16 cellular contexts compared by ENCODE assay signal in genomic region chr18:46283895-46284295, GRCh38.
DNase-seq lines count a peak whose midpoint lies in the region; ATAC-seq and TF ChIP-seq lines count a peak whose summit lies in the region.
"Had no signal": no experiment of that assay in that cellular context is flagged by ENCODE, and none has a peak within 500 bp of the region (broad histone marks: within the 10 kb centered on the region; RNA-seq: fewer than 3 reads in every experiment).

No MANE protein-coding gene starts in this region.

- no peaks in the 10 kb centered on the region for H3K9me2 ChIP-seq in PC-3 (replicated peaks; ENCODE audit: low read length)

- H3K4me3 ChIP-seq in BLaER1: no peak overlapping the region
- H3K4me3 ChIP-seq in ectodermal cell (ENCODE audit: insufficient read depth, low read depth, low read length): no peak overlapping the region
- no peak overlapping the region for H3K4me3 ChIP-seq in PC-3 (ENCODE audit: low read length)
- H3K4me3 ChIP-seq: gastroesophageal sphincter had no signal

- H3K4me1 ChIP-seq in BLaER1 (peaks cover 11% of the 10 kb centered on the region), ectodermal cell (ENCODE audit: control insufficient read depth, insufficient read depth, low read length) (peaks cover 17% of the 10 kb centered on the region), PC-3 (ENCODE audit: insufficient read depth, low read length) (no peaks in the 10 kb centered on the region)
- H3K4me1 ChIP-seq: Caco-2 had no signal

- H4K20me1 ChIP-seq in BLaER1 (no peaks in the 10 kb centered on the region), PC-3 (ENCODE audit: low read length) (no peaks in the 10 kb centered on the region)

- H3K36me3 ChIP-seq in BLaER1: no peaks in the 10 kb centered on the region
- H3K36me3 ChIP-seq in ectodermal cell (ENCODE audit: control insufficient read depth, insufficient read depth, low read length): no peaks in the 10 kb centered on the region
- no peaks in the 10 kb centered on the region for H3K36me3 ChIP-seq in PC-3 (ENCODE audit: low read depth, low read length)
- H3K36me3 ChIP-seq: gastroesophageal sphincter had no signal

- no peak overlapping the region for H2AFZ ChIP-seq in PC-3 (ENCODE audit: low read length)

- H3F3A ChIP-seq in PC-3 (ENCODE audit: low read length, unreplicated experiment): no peaks in the 10 kb centered on the region

- TF ChIP-seq RAD21 in Ishikawa (IDR thresholded peaks at IDR 0.05; ENCODE audit: low read depth): peak; percentile 20; the same call in 1 of the 2 replicates

- H3K27ac ChIP-seq in BLaER1 (no peak overlapping the region), ectodermal cell (ENCODE audit: insufficient read depth, low read depth, low read length, poor library complexity, severe bottlenecking) (peak overlapping the region; percentile 16), PC-3 (ENCODE audit: low read length) (no peak overlapping the region)
- H3K27ac ChIP-seq: gastroesophageal sphincter, VCaP had no signal

- H3K4me2 ChIP-seq in BLaER1: peak overlapping the region; percentile 28; the same call in 1 of the 2 replicates
- H3K4me2 ChIP-seq in PC-3 (ENCODE audit: low read length): no peak overlapping the region

- H3K9me3 ChIP-seq in BLaER1: no peaks in the 10 kb centered on the region
- no peaks in the 10 kb centered on the region for H3K9me3 ChIP-seq in ectodermal cell (ENCODE audit: control insufficient read depth, low read length)
- H3K9me3 ChIP-seq in PC-3 (ENCODE audit: low read length): no peaks in the 10 kb centered on the region
- H3K9me3 ChIP-seq: Caco-2, gastroesophageal sphincter had no signal

- no TSS peak for BruUV-seq in PC-3 (replicated peaks; lab: Mats Ljungman, UMichigan)

- H3K27me3 ChIP-seq in BLaER1 (no peaks in the 10 kb centered on the region), ectodermal cell (ENCODE audit: control insufficient read depth, insufficient read depth, low read length, poor library complexity, severe bottlenecking) (no peaks in the 10 kb centered on the region), PC-3 (ENCODE audit: low read length) (no peaks in the 10 kb centered on the region)
- H3K27me3 ChIP-seq: gastroesophageal sphincter had no signal

- POLR2A ChIA-PET in PC-3 (lab: Charles Lee; ENCODE audit: unreplicated experiment): no interaction called here

- no peak for ATAC-seq in HG03520 (IDR thresholded peaks at IDR 0.05; ENCODE audit: unreplicated experiment)
- ATAC-seq in PC-3: no peak
- ATAC-seq: gastroesophageal sphincter, sciatic nerve had no signal

- intact Hi-C loops in PC-3 (cut with micrococcal nuclease): loop anchor here (5.0 kb wide), 2 partner anchors 53 to 183 kb away; no protein-coding TSS in a partner anchor

- no peak overlapping the region for H3K9ac ChIP-seq in BLaER1
- H3K9ac ChIP-seq in PC-3 (ENCODE audit: low read length): no peak overlapping the region

- no peak for TF ChIP-seq EP300 in Ishikawa (IDR thresholded peaks at IDR 0.05; ENCODE audit: borderline replicate concordance)

- CTCF ChIA-PET in PC-3 (lab: Charles Lee): no interaction called here

- TF ChIP-seq CTCF in PC-3 (conservative IDR thresholded peaks at IDR 0.05; ENCODE audit: low read depth, low read length): no peak

- WGBS in ectodermal cell, 2 experiments: 24 to 27% methylated on average over 4 of the region's 4 CpGs

- DNase-seq in NCI-H69 (lab: John Stamatoyannopoulos, UW): peak; percentile 54
- DNase-seq in mucosa of gallbladder (ENCODE audit: low spot score): no peak
- DNase-seq in stimulated activated naive CD4-positive, alpha-beta T cell treated with Interleukin-2 at 50 U/mL for 16 hours (lab: John Stamatoyannopoulos, UW): no peak
- no peak for DNase-seq in PC-3
- DNase-seq: activated effector memory CD4-positive, alpha-beta T cell treated with anti-CD3 and anti-CD28 coated beads, Interleukin-2, amount 50 U/mL, for 16 hours; Caco-2; cerebellar nuclear complex; NCI-H2081; stimulated activated CD4-positive, alpha-beta T cell treated with anti-CD3 and anti-CD28 coated beads, Interleukin-1b, Interleukin-23, amount 100 ng/mL, for 48 hours had no signal

- H3K79me2 ChIP-seq in PC-3 (ENCODE audit: low read length): no peaks in the 10 kb centered on the region

TF ChIP-seq in Ishikawa, 13 proteins besides CTCF, POLR2A, EP300 and RAD21:
- TF ChIP-seq YY1 (IDR thresholded peaks at IDR 0.05; ENCODE audit: low read depth) (no peak), CEBPB (IDR thresholded peaks at IDR 0.05) (no peak), REST (IDR thresholded peaks at IDR 0.05; ENCODE audit: low read depth) (peak; percentile 81)
